In the genomic region with DNA sequence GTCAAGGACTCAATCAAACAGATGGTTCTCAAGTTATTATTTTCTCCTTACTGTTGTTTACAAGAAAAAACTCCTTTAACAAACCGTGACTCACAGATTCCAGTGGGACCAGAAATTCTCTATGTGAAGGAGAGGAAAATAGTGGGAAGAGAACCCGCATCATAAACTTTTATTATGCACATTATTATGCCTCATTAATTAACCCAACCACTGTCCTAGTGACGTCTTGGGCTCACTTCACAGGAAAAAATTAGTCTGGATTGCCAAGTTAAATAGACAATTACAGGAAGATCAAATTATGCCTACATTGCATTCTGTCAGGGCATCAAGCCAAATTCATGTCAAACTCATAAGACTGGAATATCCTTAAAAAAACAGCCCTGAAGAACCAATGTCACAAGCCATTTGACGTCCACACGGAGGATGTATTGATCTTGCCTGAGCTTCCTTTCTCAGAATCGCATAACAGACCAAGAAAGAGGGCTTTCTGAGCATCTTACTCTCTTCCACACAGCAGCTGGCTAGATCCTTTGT, we compare ENCODE assay signal across 12 cellular contexts.
DNase-seq lines count a peak whose midpoint lies in the region; ATAC-seq and TF ChIP-seq lines count a peak whose summit lies in the region.
"Had no signal": no experiment of that assay in that cellular context is flagged by ENCODE, and none has a peak within 500 bp of the region (broad histone marks: within the 10 kb centered on the region; RNA-seq: fewer than 3 reads in every experiment).

No MANE protein-coding gene starts in this region.

- H3K9me2 ChIP-seq in neural cell (ENCODE audit: insufficient read depth, low read length) = no peaks in the 10 kb centered on the region

- no peaks in the 10 kb centered on the region for H3K36me3 ChIP-seq in neural cell (ENCODE audit: insufficient read depth, low read length)

- no peak overlapping the region for H3K27ac Mint-ChIP-seq in WTC11
- H3K27ac Mint-ChIP-seq: activated naive CD8-positive, alpha-beta T cell treated with anti-CD3 and anti-CD28 coated beads, Interleukin-2, amount 50 U/mL, for 24 hours had no signal

- H3K9me3 ChIP-seq in neural cell (ENCODE audit: low read length) = no peaks in the 10 kb centered on the region

- no peak for TF ChIP-seq CTCF in cardiac fibroblast (IDR thresholded peaks at IDR 0.05; ENCODE audit: low read depth, low read length)
- TF ChIP-seq CTCF in neural cell (IDR thresholded peaks at IDR 0.05; ENCODE audit: poor library complexity, severe bottlenecking) = no peak
- TF ChIP-seq CTCF in WTC11 (IDR thresholded peaks at IDR 0.05) = no peak

- no peaks in the 10 kb centered on the region; the same call in 1 of the 2 replicates for H3K27me3 Mint-ChIP-seq in WTC11 (ENCODE audit: low read depth)

- no peak overlapping the region for H3K4me3 ChIP-seq in cardiac fibroblast (replicated peaks in 1 of 2; ENCODE audit: low read depth in 2 of 2, low read length in 2 of 2)
- H3K4me3 ChIP-seq in neural cell (ENCODE audit: low read length) = no peak overlapping the region

- no peak overlapping the region for H3K4me2 ChIP-seq in neural cell (ENCODE audit: low read length)

- H3K4me3 Mint-ChIP-seq in WTC11 = no peak overlapping the region
- H3K4me3 Mint-ChIP-seq: activated naive CD8-positive, alpha-beta T cell treated with anti-CD3 and anti-CD28 coated beads, Interleukin-2, amount 50 U/mL, for 24 hours; neural crest cell had no signal

- no peak overlapping the region for H3K9ac ChIP-seq in neural cell (ENCODE audit: low read length)

- no peaks in the 10 kb centered on the region for H4K20me1 ChIP-seq in neural cell (ENCODE audit: insufficient read depth)

- ATAC-seq in WTC11 = no peak
- no peak for ATAC-seq in GM19395 (IDR thresholded peaks at IDR 0.05; ENCODE audit: unreplicated experiment)
- ATAC-seq: activated naive CD8-positive, alpha-beta T cell treated with anti-CD3 and anti-CD28 coated beads, Interleukin-2, amount 50 U/mL, for 24 hours had no signal

- no peak overlapping the region for H3K27ac ChIP-seq in neural cell (ENCODE audit: low read length)

- no peaks in the 10 kb centered on the region for H3F3A ChIP-seq in neural cell (ENCODE audit: insufficient read depth, low read length, poor library complexity, severe bottlenecking)

- peaks cover 5% of the 10 kb centered on the region for H3K36me3 Mint-ChIP-seq in WTC11

- H3K79me2 ChIP-seq in neural cell (replicated peaks; ENCODE audit: insufficient read depth, low read length) = no peaks in the 10 kb centered on the region

- H2AFZ ChIP-seq in neural cell (ENCODE audit: low read depth, low read length) = peak overlapping the region; percentile 44

- POLR2A ChIA-PET in WTC11 (lab: Charles Lee) = no interaction called here

- H3K9me3 Mint-ChIP-seq in WTC11 = peaks cover 37% of the 10 kb centered on the region
- H3K9me3 Mint-ChIP-seq: activated naive CD8-positive, alpha-beta T cell treated with anti-CD3 and anti-CD28 coated beads, Interleukin-2, amount 50 U/mL, for 24 hours had no signal

- peak; percentile 93 for DNase-seq in GM04503 (ENCODE audit: low read depth)
- DNase-seq in NCI-H2081 treated with DMSO at 0.1 percent for 48 hours (lab: John Stamatoyannopoulos, UW) = peak; percentile 50
- DNase-seq in cardiac fibroblast (ENCODE audit: low read depth in 2 of 2) = peak; percentile 65 to 83
- no peak for DNase-seq in hippocampal formation (lab: John Stamatoyannopoulos, UW)
- no peak for DNase-seq in NCI-H82 (lab: John Stamatoyannopoulos, UW)
- DNase-seq in WTC11 (ENCODE audit: low spot score) = no peak
- DNase-seq: activated CD4-positive, alpha-beta T cell treated with anti-CD3 and anti-CD28 coated beads for 4 hours; activated naive CD8-positive, alpha-beta T cell treated with anti-CD3 and anti-CD28 coated beads, Interleukin-2, amount 50 U/mL, for 24 hours; GDM1 had no signal

- H3K27me3 ChIP-seq in neural cell (ENCODE audit: insufficient read depth, low read depth, low read length) = no peaks in the 10 kb centered on the region

- CTCF ChIA-PET in WTC11 (lab: Charles Lee) = interaction anchor here (1.0 kb wide), 1 partner anchor 41 kb away, joined by 3 read pairs; no protein-coding TSS in a partner anchor

- no peak for TF ChIP-seq RAD21 in neural cell (conservative IDR thresholded peaks at IDR 0.05)

- TF ChIP-seq EP300 in neural cell (conservative IDR thresholded peaks at IDR 0.05; ENCODE audit: poor library complexity, severe bottlenecking) = no peak

- peaks cover 7% of the 10 kb centered on the region for H3K4me1 Mint-ChIP-seq in WTC11
- H3K4me1 Mint-ChIP-seq: activated naive CD8-positive, alpha-beta T cell treated with anti-CD3 and anti-CD28 coated beads, Interleukin-2, amount 50 U/mL, for 24 hours; neural crest cell had no signal

TF ChIP-seq in neural cell, 6 proteins besides CTCF, POLR2A, EP300 and RAD21:
- TF ChIP-seq SMC3 (conservative IDR thresholded peaks at IDR 0.05; ENCODE audit: poor library complexity) (no peak), POLR2AphosphoS5 (IDR thresholded peaks at IDR 0.05) (no peak), EZH2 (IDR thresholded peaks at IDR 0.05; ENCODE audit: borderline replicate concordance, insufficient read depth, low read length, poor library complexity, severe bottlenecking) (no peak), MXI1 (conservative IDR thresholded peaks at IDR 0.05; ENCODE audit: poor library complexity, severe bottlenecking) (no peak), TAF1 (IDR thresholded peaks at IDR 0.05; ENCODE audit: low read depth) (no peak)
- TF ChIP-seq, protein P1, sequence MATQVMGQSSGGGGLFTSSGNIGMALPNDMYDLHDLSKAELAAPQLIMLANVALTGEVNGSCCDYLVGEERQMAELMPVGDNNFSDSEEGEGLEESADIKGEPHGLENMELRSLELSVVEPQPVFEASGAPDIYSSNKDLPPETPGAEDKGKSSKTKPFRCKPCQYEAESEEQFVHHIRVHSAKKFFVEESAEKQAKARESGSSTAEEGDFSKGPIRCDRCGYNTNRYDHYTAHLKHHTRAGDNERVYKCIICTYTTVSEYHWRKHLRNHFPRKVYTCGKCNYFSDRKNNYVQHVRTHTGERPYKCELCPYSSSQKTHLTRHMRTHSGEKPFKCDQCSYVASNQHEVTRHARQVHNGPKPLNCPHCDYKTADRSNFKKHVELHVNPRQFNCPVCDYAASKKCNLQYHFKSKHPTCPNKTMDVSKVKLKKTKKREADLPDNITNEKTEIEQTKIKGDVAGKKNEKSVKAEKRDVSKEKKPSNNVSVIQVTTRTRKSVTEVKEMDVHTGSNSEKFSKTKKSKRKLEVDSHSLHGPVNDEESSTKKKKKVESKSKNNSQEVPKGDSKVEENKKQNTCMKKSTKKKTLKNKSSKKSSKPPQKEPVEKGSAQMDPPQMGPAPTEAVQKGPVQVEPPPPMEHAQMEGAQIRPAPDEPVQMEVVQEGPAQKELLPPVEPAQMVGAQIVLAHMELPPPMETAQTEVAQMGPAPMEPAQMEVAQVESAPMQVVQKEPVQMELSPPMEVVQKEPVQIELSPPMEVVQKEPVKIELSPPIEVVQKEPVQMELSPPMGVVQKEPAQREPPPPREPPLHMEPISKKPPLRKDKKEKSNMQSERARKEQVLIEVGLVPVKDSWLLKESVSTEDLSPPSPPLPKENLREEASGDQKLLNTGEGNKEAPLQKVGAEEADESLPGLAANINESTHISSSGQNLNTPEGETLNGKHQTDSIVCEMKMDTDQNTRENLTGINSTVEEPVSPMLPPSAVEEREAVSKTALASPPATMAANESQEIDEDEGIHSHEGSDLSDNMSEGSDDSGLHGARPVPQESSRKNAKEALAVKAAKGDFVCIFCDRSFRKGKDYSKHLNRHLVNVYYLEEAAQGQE (IDR thresholded peaks at IDR 0.05; ENCODE audit: borderline replicate concordance) = no peak
TF ChIP-seq in neural cell: peak in this region for 0.

TF ChIP-seq in WTC11, 78 proteins besides CTCF, POLR2A, EP300 and RAD21 (continues in another document):
- TF ChIP-seq ZNF317 (CRISPR knock-in tag; IDR thresholded peaks at IDR 0.05; ENCODE audit: borderline replicate concordance, low read depth) (no peak), FOXP1 (CRISPR knock-in tag; IDR thresholded peaks at IDR 0.05; ENCODE audit: borderline replicate concordance) (no peak), ZNF396 (CRISPR knock-in tag; IDR thresholded peaks at IDR 0.05; ENCODE audit: borderline replicate concordance) (no peak), ETV6 (CRISPR knock-in tag; IDR thresholded peaks at IDR 0.05) (no peak)
- TF ChIP-seq, protein P2, sequence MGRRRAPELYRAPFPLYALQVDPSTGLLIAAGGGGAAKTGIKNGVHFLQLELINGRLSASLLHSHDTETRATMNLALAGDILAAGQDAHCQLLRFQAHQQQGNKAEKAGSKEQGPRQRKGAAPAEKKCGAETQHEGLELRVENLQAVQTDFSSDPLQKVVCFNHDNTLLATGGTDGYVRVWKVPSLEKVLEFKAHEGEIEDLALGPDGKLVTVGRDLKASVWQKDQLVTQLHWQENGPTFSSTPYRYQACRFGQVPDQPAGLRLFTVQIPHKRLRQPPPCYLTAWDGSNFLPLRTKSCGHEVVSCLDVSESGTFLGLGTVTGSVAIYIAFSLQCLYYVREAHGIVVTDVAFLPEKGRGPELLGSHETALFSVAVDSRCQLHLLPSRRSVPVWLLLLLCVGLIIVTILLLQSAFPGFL (CRISPR knock-in tag; IDR thresholded peaks at IDR 0.05; ENCODE audit: borderline replicate concordance) = no peak
- TF ChIP-seq, protein P3, sequence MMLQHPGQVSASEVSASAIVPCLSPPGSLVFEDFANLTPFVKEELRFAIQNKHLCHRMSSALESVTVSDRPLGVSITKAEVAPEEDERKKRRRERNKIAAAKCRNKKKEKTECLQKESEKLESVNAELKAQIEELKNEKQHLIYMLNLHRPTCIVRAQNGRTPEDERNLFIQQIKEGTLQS (CRISPR knock-in tag; conservative IDR thresholded peaks at IDR 0.05) = no peak
- TF ChIP-seq, protein P4, sequence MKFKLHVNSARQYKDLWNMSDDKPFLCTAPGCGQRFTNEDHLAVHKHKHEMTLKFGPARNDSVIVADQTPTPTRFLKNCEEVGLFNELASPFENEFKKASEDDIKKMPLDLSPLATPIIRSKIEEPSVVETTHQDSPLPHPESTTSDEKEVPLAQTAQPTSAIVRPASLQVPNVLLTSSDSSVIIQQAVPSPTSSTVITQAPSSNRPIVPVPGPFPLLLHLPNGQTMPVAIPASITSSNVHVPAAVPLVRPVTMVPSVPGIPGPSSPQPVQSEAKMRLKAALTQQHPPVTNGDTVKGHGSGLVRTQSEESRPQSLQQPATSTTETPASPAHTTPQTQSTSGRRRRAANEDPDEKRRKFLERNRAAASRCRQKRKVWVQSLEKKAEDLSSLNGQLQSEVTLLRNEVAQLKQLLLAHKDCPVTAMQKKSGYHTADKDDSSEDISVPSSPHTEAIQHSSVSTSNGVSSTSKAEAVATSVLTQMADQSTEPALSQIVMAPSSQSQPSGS (CRISPR knock-in tag; IDR thresholded peaks at IDR 0.05; ENCODE audit: borderline replicate concordance, low read depth) = no peak

Comparison
In these comparisons a context has a peak if more than half of its experiments do, and no peak if none do; other contexts are left out.
1. DNase-seq: peak in GM04503 (single experiment), NCI-H2081 treated with DMSO at 0.1 percent for 48 hours (single experiment) and cardiac fibroblast (2 of 2); none in hippocampal formation (0 of 2), NCI-H82 (single experiment) and WTC11 (single experiment).